ENCODE assay signal across 13 cellular contexts in genomic region chr1:160340866-160341265, GRCh38. TPM values are rescaled to one million over a fixed set of nuclear protein-coding genes. Genes with fewer than 3 reads are reported as not detected.
DNase-seq lines count a peak whose midpoint lies in the region; ATAC-seq, FAIRE-seq and TF ChIP-seq lines count a peak whose summit lies in the region.
"Had no signal": no experiment of that assay in that cellular context is flagged by ENCODE, and none has a peak within 500 bp of the region (broad histone marks: within the 10 kb centered on the region; RNA-seq: fewer than 3 reads in every experiment).

No MANE protein-coding gene starts in this region.

- FAIRE-seq in pancreas (lab: Jason Lieb, UNC): no peak

- TF ChIP-seq CTCF in GM06990 (IDR thresholded peaks at IDR 0.05; ENCODE audit: insufficient read depth, low read length, poor library complexity, severe bottlenecking): no peak
- no peak for TF ChIP-seq CTCF in PC-9 (conservative IDR thresholded peaks at IDR 0.05)
- TF ChIP-seq CTCF in epithelial cell of esophagus (IDR thresholded peaks at IDR 0.05; ENCODE audit: insufficient read depth, low read depth, low read length, missing control alignments): no peak
- no peak for TF ChIP-seq CTCF in osteoblast (IDR thresholded peaks at IDR 0.05; ENCODE audit: extremely low read depth, low read depth, low read length)
- no peak for TF ChIP-seq CTCF in pancreas (IDR thresholded peaks at IDR 0.05)
- TF ChIP-seq CTCF in GM10248 (IDR thresholded peaks at IDR 0.05; ENCODE audit: control extremely low read depth, extremely low read depth, low read depth, missing control alignments): no peak

- ATAC-seq in pancreas: no peak

- intact Hi-C loops in PC-9 (cut with micrococcal nuclease; ENCODE audit: unreplicated experiment): no loop called here
- intact Hi-C loops in pancreas (cut with DNase I): no loop called here

- BruUV-seq in PC-9 (replicated peaks; lab: Mats Ljungman, UMichigan): no TSS peak

- peaks cover 5% of the 10 kb centered on the region for H3K36me3 ChIP-seq in GM06990 (ENCODE audit: control insufficient read depth, insufficient read depth, low read length)
- peaks cover 22% of the 10 kb centered on the region for H3K36me3 ChIP-seq in PC-9 (ENCODE audit: low read depth)
- H3K36me3 ChIP-seq in osteoblast (ENCODE audit: insufficient read depth, low read length): peaks cover 49% of the 10 kb centered on the region
- peaks cover 0 to 29% (median 3%) of the 10 kb centered on the region in 3 donors for H3K36me3 ChIP-seq in pancreas
- H3K36me3 ChIP-seq: ovary had no signal

- no peaks in the 10 kb centered on the region for H3K9me2 ChIP-seq in PC-9 (ENCODE audit: insufficient read depth)

- no peak overlapping the region for H3K27ac ChIP-seq in PC-9
- H3K27ac ChIP-seq in osteoblast (ENCODE audit: low read depth, low read length): peak overlapping the region; percentile 13
- H3K27ac ChIP-seq in pancreas: no peak overlapping the region
- H3K27ac ChIP-seq: ovary had no signal

- peak overlapping the region; percentile 90 for H3K4me2 ChIP-seq in PC-9
- H3K4me2 ChIP-seq in osteoblast (ENCODE audit: insufficient read depth, low read length): peak overlapping the region; percentile 88

- 28 to 50% methylated on average over 2 of the region's 2 CpGs for WGBS in pancreas, 2 donors

- no peak overlapping the region for H2AFZ ChIP-seq in PC-9
- no peak overlapping the region for H2AFZ ChIP-seq in osteoblast (ENCODE audit: low read length)

- DNase-seq in GM06990 (ENCODE audit: extremely low read depth, insufficient read length): no peak
- no peak for DNase-seq in PC-9
- peak; percentile 36 for DNase-seq in epithelial cell of esophagus (ENCODE audit: low read depth)
- no peak for DNase-seq in osteoblast (ENCODE audit: insufficient read length, low spot score, missing footprints)
- DNase-seq in pancreas: no peak
- DNase-seq in ecto neural progenitor cell (ENCODE audit: low spot score): no peak
- no peak for DNase-seq in GM10248 (ENCODE audit: extremely low spot score)
- DNase-seq: GF-D8, hypothalamus, NCI-H2081 treated with DMSO at 0.1 percent for 48 hours, ovary, RPMI8226 had no signal

- H4K20me1 ChIP-seq in PC-9 (ENCODE audit: insufficient read depth): peaks cover 13% of the 10 kb centered on the region
- peaks cover 52% of the 10 kb centered on the region for H4K20me1 ChIP-seq in osteoblast (ENCODE audit: insufficient read depth, low read length)

- H3K4me3 ChIP-seq in GM06990 (replicated peaks; ENCODE audit: low read depth, low read length) (peak overlapping the region; percentile 96; the same call in 1 of the 2 replicates), PC-9 (no peak overlapping the region), epithelial cell of esophagus (ENCODE audit: low read length) (no peak overlapping the region), osteoblast (ENCODE audit: insufficient read depth, low read length) (peak overlapping the region; percentile 85), pancreas (no peak overlapping the region)
- H3K4me3 ChIP-seq: ovary had no signal

- CTCF ChIA-PET in PC-9 (lab: Charles Lee): no interaction called here
- CTCF ChIA-PET in GM10248 (lab: Yijun Ruan, JAX): no interaction called here

- H3K27me3 ChIP-seq in GM06990 (replicated peaks; ENCODE audit: control insufficient read depth, insufficient read depth, low read length) (no peaks in the 10 kb centered on the region), PC-9 (ENCODE audit: insufficient read depth, low read depth) (no peaks in the 10 kb centered on the region), osteoblast (ENCODE audit: insufficient read depth, low read length) (no peaks in the 10 kb centered on the region), pancreas (no peaks in the 10 kb centered on the region)
- H3K27me3 ChIP-seq: ovary had no signal

- H3K4me1 ChIP-seq in PC-9 (replicated peaks; ENCODE audit: insufficient read depth): peaks cover 15% of the 10 kb centered on the region
- peaks cover 32% of the 10 kb centered on the region for H3K4me1 ChIP-seq in osteoblast (ENCODE audit: insufficient read depth, low read length)
- peaks cover 8 to 24% (median 9%) of the 10 kb centered on the region in 3 donors for H3K4me1 ChIP-seq in pancreas

- H3K79me2 ChIP-seq in PC-9 (ENCODE audit: low read depth) (peaks cover 60% of the 10 kb centered on the region), osteoblast (ENCODE audit: insufficient read depth, low read length) (peaks cover 94% of the 10 kb centered on the region)

- H3F3A ChIP-seq in PC-9 (ENCODE audit: insufficient read depth, low read depth): no peaks in the 10 kb centered on the region; the same call in 1 of the 2 replicates

- POLR2A ChIA-PET in PC-9 (lab: Charles Lee; ENCODE audit: unreplicated experiment): no interaction called here
- POLR2A ChIA-PET in GM10248 (lab: Yijun Ruan, JAX): no interaction called here

- H3K9me3 ChIP-seq in PC-9 (ENCODE audit: insufficient read depth, low read depth) (no peaks in the 10 kb centered on the region), osteoblast (ENCODE audit: low read depth, low read length) (no peaks in the 10 kb centered on the region), pancreas (no peaks in the 10 kb centered on the region)
- H3K9me3 ChIP-seq: ovary had no signal

RNA-seq across cellular contexts. Expression of gene COPA, which starts 2.2 kb away (rescaled TPM):
- 146 and 147 TPM in 2 replicates for total RNA-seq in PC-9 (2021)
- total RNA-seq in osteoblast: 282 and 335 TPM in 2 replicates
- 100 to 1,000 TPM in 1 of 6 donors, 10 to 100 TPM in 5; 61.1 to 114 (median 83.4) TPM for total RNA-seq in pancreas
- polyA plus RNA-seq in pancreas: 10 to 100 TPM; 34.7 to 50.4 TPM

RNA-seq across cellular contexts. Expression of gene NCSTN, which starts 2.3 kb away (rescaled TPM):
- total RNA-seq in PC-9 (2021) (54.7 and 55.8 TPM in 2 replicates), osteoblast (147 and 165 TPM in 2 replicates), pancreas (10 to 100 TPM; 47.4 to 64.7 (median 49.6) TPM)
- 10 to 100 TPM; 29.7 to 56.4 TPM for polyA plus RNA-seq in pancreas

RNA-seq across cellular contexts. Expression of gene NHLH1, which starts 26.0 kb away (rescaled TPM):
- total RNA-seq in PC-9 (2021): 0.26 TPM in 1 of 2 replicates, not detected in the other
- total RNA-seq in osteoblast: under 0.01 TPM in 1 of 2 replicates, not detected in the other
- total RNA-seq in pancreas: not detected
- under 1 TPM; 0.11 to 0.14 TPM for polyA plus RNA-seq in pancreas
- total RNA-seq: HT-29 had no signal

RNA-seq across cellular contexts. Expression of gene PEX19, which starts 55.9 kb away (rescaled TPM):
- total RNA-seq in PC-9 (2021) (50.1 and 52.5 TPM in 2 replicates), osteoblast (38.0 and 43.3 TPM in 2 replicates), pancreas (10 to 100 TPM; 15.0 to 27.9 (median 22.6) TPM)
- polyA plus RNA-seq in pancreas: 10 to 100 TPM in 1 of 2 donors, 1 to 10 TPM in 1; 6.8 to 18.0 TPM

RNA-seq across cellular contexts. Expression of gene VANGL2, which starts 59.5 kb away (rescaled TPM):
- total RNA-seq in PC-9 (2021) (11.5 and 12.4 TPM in 2 replicates), osteoblast (under 0.01 TPM in 1 of 2 replicates, not detected in the other), pancreas (1 to 10 TPM; 2.5 to 9.9 (median 4.4) TPM)
- 1 to 10 TPM; 3.6 to 4.3 TPM for polyA plus RNA-seq in pancreas

Comparison
In these comparisons a context has a peak if more than half of its experiments do, and no peak if none do; other contexts are left out.
1. H3K4me3 ChIP-seq: peak in GM06990 (single experiment) and osteoblast (single experiment); none in PC-9 (single experiment), epithelial cell of esophagus (single experiment) and pancreas (0 of 4).